Comparison of ENCODE assay signal across 8 cellular contexts in genomic region chr17:50200447-50201225, GRCh38. TPM values are rescaled to one million over a fixed set of nuclear protein-coding genes. Genes with fewer than 3 reads are reported as not detected.
A peak's percentile ranks its signal among the peaks of the same experiment; 100 is the strongest.
DNase-seq lines count a peak whose midpoint lies in the region; ATAC-seq and TF ChIP-seq lines count a peak whose summit lies in the region.

No MANE protein-coding gene starts in this region.

- H3K9me3 ChIP-seq in left lung: no peaks in the 10 kb centered on the region

- H3K27ac ChIP-seq in coronary artery (peak overlapping the region; percentile 92 to 97), left lung (peak overlapping the region; percentile 65 to 88)

- ATAC-seq in HG03066 (IDR thresholded peaks at IDR 0.05; ENCODE audit: low read depth, unreplicated experiment) (peak; percentile 66), left lung (peak; percentile 78), HG03520 (IDR thresholded peaks at IDR 0.05; ENCODE audit: unreplicated experiment) (no peak)

- peaks cover 7 to 58% of the 10 kb centered on the region in 2 donors for H3K27me3 ChIP-seq in left lung

- H3K36me3 Mint-ChIP-seq in activated CD4-positive, alpha-beta T cell treated with anti-CD3 and anti-CD28 coated beads, Interleukin-2, amount 10 ng/mL, durations not matched to agents 24 days and 14 days (ENCODE audit: low read depth): no peaks in the 10 kb centered on the region

- H3K4me1 ChIP-seq in left lung: peaks cover 0 to 29% of the 10 kb centered on the region in 2 donors

- TF ChIP-seq CTCF in GM12873 (IDR thresholded peaks at IDR 0.05; ENCODE audit: insufficient read depth, low read depth, low read length, missing control alignments) (peak; percentile 87), coronary artery (IDR thresholded peaks at IDR 0.05) (peak; percentile 100), left lung (IDR thresholded peaks at IDR 0.05) (peak; percentile 99 to 100)

- no peaks in the 10 kb centered on the region for H3K9me3 Mint-ChIP-seq in activated CD4-positive, alpha-beta T cell treated with anti-CD3 and anti-CD28 coated beads, Interleukin-2, amount 10 ng/mL, durations not matched to agents 24 days and 14 days

- DNase-seq in NCI-H510A (lab: John Stamatoyannopoulos, UW) (peak; percentile 64), coronary artery (ENCODE audit: low spot score) (peak; percentile 96), left lung (peak; percentile 87 to 95)
- DNase-seq in activated CD4-positive, alpha-beta T cell treated with anti-CD3 and anti-CD28 coated beads, Interleukin-2, amount 10 ng/mL, durations not matched to agents 24 days and 14 days: peak; percentile 95
- peak; percentile 61 for DNase-seq in stimulated activated CD4-positive, alpha-beta T cell treated with anti-CD3 and anti-CD28 coated beads, Interleukin-2, amount 100 ng/mL, for 4 hours (ENCODE audit: low read depth)

- H3K4me3 ChIP-seq in coronary artery (peak overlapping the region; percentile 90), left lung (peak overlapping the region; percentile 43 to 49)

- peaks cover 57% of the 10 kb centered on the region for H3K27me3 Mint-ChIP-seq in activated CD4-positive, alpha-beta T cell treated with anti-CD3 and anti-CD28 coated beads, Interleukin-2, amount 10 ng/mL, durations not matched to agents 24 days and 14 days

- H3K4me3 Mint-ChIP-seq in activated CD4-positive, alpha-beta T cell treated with anti-CD3 and anti-CD28 coated beads, Interleukin-2, amount 10 ng/mL, durations not matched to agents 24 days and 14 days: peak overlapping the region; percentile 80

- peaks cover 13% of the 10 kb centered on the region for H3K4me1 Mint-ChIP-seq in activated CD4-positive, alpha-beta T cell treated with anti-CD3 and anti-CD28 coated beads, Interleukin-2, amount 10 ng/mL, durations not matched to agents 24 days and 14 days

- peaks cover 0 to 10% of the 10 kb centered on the region in 2 donors for H3K36me3 ChIP-seq in left lung

- intact Hi-C loops in activated CD4-positive, alpha-beta T cell treated with anti-CD3 and anti-CD28 coated beads, Interleukin-2, amount 10 ng/mL, durations not matched to agents 24 days and 14 days (cut with micrococcal nuclease): loop anchor here (1.0 kb wide), 2 partner anchors 73 to 97 kb away; no protein-coding TSS in a partner anchor
- intact Hi-C loops in left lung (cut with DNase I): loop anchor here (5.0 kb wide), 1 partner anchor 77 kb away; no protein-coding TSS in a partner anchor

- peak overlapping the region; percentile 4 for H3K27ac Mint-ChIP-seq in activated CD4-positive, alpha-beta T cell treated with anti-CD3 and anti-CD28 coated beads, Interleukin-2, amount 10 ng/mL, durations not matched to agents 24 days and 14 days

RNA-seq across cellular contexts. Expression of gene COL1A1, which starts 0.8 kb away (rescaled TPM):
- 1.6 and 2.0 TPM in 2 replicates for total RNA-seq in activated CD4-positive, alpha-beta T cell treated with anti-CD3 and anti-CD28 coated beads, Interleukin-2, amount 10 ng/mL, durations not matched to agents 24 days and 14 days
- total RNA-seq in left lung: 1,000 to 10,000 TPM in 1 of 2 donors, 100 to 1,000 TPM in 1; 867 to 4,830 TPM

RNA-seq across cellular contexts. Expression of gene SGCA, which starts 34.8 kb away (rescaled TPM):
- total RNA-seq in activated CD4-positive, alpha-beta T cell treated with anti-CD3 and anti-CD28 coated beads, Interleukin-2, amount 10 ng/mL, durations not matched to agents 24 days and 14 days: 0.30 TPM in 1 of 2 replicates, not detected in the other
- total RNA-seq in left lung: 10 to 100 TPM in 1 of 2 donors, 1 to 10 TPM in 1; 8.3 to 18.5 TPM

RNA-seq across cellular contexts. Expression of gene PPP1R9B, which starts 50.2 kb away (rescaled TPM):
- total RNA-seq in activated CD4-positive, alpha-beta T cell treated with anti-CD3 and anti-CD28 coated beads, Interleukin-2, amount 10 ng/mL, durations not matched to agents 24 days and 14 days: 90.1 and 91.3 TPM in 2 replicates
- total RNA-seq in left lung: 10 to 100 TPM; 67.4 to 86.6 TPM

Comparison
In these comparisons a context has a peak if more than half of its experiments do, and no peak if none do; other contexts are left out.
1. RNA of gene COL1A1, which starts 0.8 kb away (total RNA-seq): 867 to 4,830 TPM in left lung; 1.6 to 2.0 TPM in activated CD4-positive, alpha-beta T cell treated with anti-CD3 and anti-CD28 coated beads, Interleukin-2, amount 10 ng/mL, durations not matched to agents 24 days and 14 days; every median in the first group is over 100 times any median in the second.
2. Peak in every context shown above with its lines, with median percentiles within 50 percentile points of each other: CTCF ChIP-seq and DNase-seq.